Comparison of ENCODE assay signal across 1 cellular context in genomic region chr11:130313383-130314183, GRCh38.
TF ChIP-seq lines count a peak whose summit lies in the region.

No MANE protein-coding gene starts in this region.

TF ChIP-seq in GM12878, 131 proteins besides CTCF, POLR2A, EP300 and RAD21 (continued from another document):
- no peak for TF ChIP-seq IRF5 (IDR thresholded peaks at IDR 0.05; ENCODE audit: borderline replicate concordance)
